Comparison of ENCODE assay signal across 19 cellular contexts in the genomic region with DNA sequence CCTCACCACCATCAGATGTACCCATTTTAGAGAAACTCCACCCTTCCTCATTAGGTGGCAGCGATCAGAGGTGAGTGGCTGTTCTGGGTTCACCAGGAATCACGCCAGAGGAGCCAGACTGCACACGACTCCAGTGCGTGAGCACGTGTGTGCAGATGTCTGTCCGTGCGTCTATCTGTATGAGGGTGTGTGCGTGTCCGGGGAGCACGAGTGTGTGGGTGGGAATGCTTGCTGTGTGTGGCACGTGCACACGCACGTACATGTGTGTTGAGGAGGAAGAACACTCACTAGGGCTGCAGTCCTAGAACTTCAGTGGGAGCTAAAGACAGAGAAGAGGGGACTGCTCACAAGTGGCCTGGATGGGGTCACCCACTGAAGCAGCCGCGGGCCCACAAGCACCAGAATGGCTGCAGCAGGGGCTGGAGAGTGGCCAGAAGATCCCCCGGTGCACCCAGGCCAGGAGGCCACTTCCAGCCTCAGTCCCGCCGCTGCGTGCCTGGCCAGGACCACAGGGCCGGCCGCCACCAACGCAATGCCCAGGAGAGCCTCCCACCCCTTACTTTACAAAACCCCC. TPM values are rescaled to one million over a fixed set of nuclear protein-coding genes. Genes with fewer than 3 reads are reported as not detected.
DNase-seq lines count a peak whose midpoint lies in the region; ATAC-seq and TF ChIP-seq lines count a peak whose summit lies in the region.
"Had no signal": no experiment of that assay in that cellular context is flagged by ENCODE, and none has a peak within 500 bp of the region (broad histone marks: within the 10 kb centered on the region; RNA-seq: fewer than 3 reads in every experiment).

No MANE protein-coding gene starts in this region.

- no peak for DNase-seq in T-helper 2 cell treated with Interferon-gamma antibody and Interleukin-4, amounts not matched to agents 5 μg/mL and 100 μg/mL, for 36 hours (ENCODE audit: low spot score)
- no peak for DNase-seq in T-helper 2 cell
- no peak for DNase-seq in GM23338 (ENCODE audit: low spot score)
- DNase-seq in glutamatergic neuron, result peak; percentile 9
- DNase-seq in sciatic nerve (ENCODE audit: low spot score), result no peak
- DNase-seq in GM20000 (ENCODE audit: low spot score), result no peak
- no peak for DNase-seq in effector memory CD8-positive, alpha-beta T cell
- DNase-seq in COR-L47 (lab: John Stamatoyannopoulos, UW), result no peak
- DNase-seq: 8988T, HCEC 1CT, IMR-90, Kasumi-1, NCI-H1105 treated with DMSO at 0.1 percent for 48 hours, NCI-H1930, NCI-H2171, NCI-H446 treated with DMSO at 0.1 percent for 48 hours, NCI-H774, SHP77 treated with DMSO at 0.1 percent for 48 hours had no signal

- ATAC-seq in GM23338, result no peak
- ATAC-seq in sciatic nerve, result peak; percentile 18
- no peak for ATAC-seq in effector memory CD8-positive, alpha-beta T cell (replicated peaks)

- no peak overlapping the region for H3K4me3 Mint-ChIP-seq in T-helper 2 cell treated with Interferon-gamma antibody and Interleukin-4, amounts not matched to agents 5 μg/mL and 100 μg/mL, for 36 hours
- H3K4me3 Mint-ChIP-seq in GM23338 (no peak overlapping the region), glutamatergic neuron (ENCODE audit: unreplicated experiment) (no peak overlapping the region)
- no peak overlapping the region for H3K4me3 Mint-ChIP-seq in effector memory CD8-positive, alpha-beta T cell

- H2AFZ ChIP-seq in GM23338, result no peak overlapping the region

- no peaks in the 10 kb centered on the region for H3K27me3 ChIP-seq in GM23338 (ENCODE audit: insufficient read depth)
- H3K27me3 ChIP-seq: Peyer's patch had no signal

- peaks cover 4% of the 10 kb centered on the region; the same call in 1 of the 2 replicates for H4K20me1 ChIP-seq in GM23338 (replicated peaks; ENCODE audit: insufficient read depth)

- no peak overlapping the region for H3K27ac ChIP-seq in GM23338 (ENCODE audit: low read depth)
- H3K27ac ChIP-seq: Peyer's patch had no signal

- H3K4me2 ChIP-seq in GM23338, result no peak overlapping the region

- H3K36me3 Mint-ChIP-seq in T-helper 2 cell treated with Interferon-gamma antibody and Interleukin-4, amounts not matched to agents 5 μg/mL and 100 μg/mL, for 36 hours (ENCODE audit: low read depth), result peaks cover 7% of the 10 kb centered on the region
- H3K36me3 Mint-ChIP-seq in GM23338 (ENCODE audit: low read depth) (peaks cover 23% of the 10 kb centered on the region), glutamatergic neuron (ENCODE audit: unreplicated experiment) (peaks cover 19% of the 10 kb centered on the region)
- H3K36me3 Mint-ChIP-seq in effector memory CD8-positive, alpha-beta T cell (ENCODE audit: insufficient read depth), result peaks cover 21% of the 10 kb centered on the region

- peaks cover 4% of the 10 kb centered on the region for H3K4me1 Mint-ChIP-seq in T-helper 2 cell treated with Interferon-gamma antibody and Interleukin-4, amounts not matched to agents 5 μg/mL and 100 μg/mL, for 36 hours (ENCODE audit: low read depth)
- H3K4me1 Mint-ChIP-seq in GM23338 (peaks cover 33% of the 10 kb centered on the region), glutamatergic neuron (ENCODE audit: low read depth, unreplicated experiment) (peaks cover 29% of the 10 kb centered on the region)
- H3K4me1 Mint-ChIP-seq in effector memory CD8-positive, alpha-beta T cell (ENCODE audit: low read depth in 2 of 2), result peaks cover under 1 to 10% of the 10 kb centered on the region in 2 donors

- H3K27me3 Mint-ChIP-seq in T-helper 2 cell treated with Interferon-gamma antibody and Interleukin-4, amounts not matched to agents 5 μg/mL and 100 μg/mL, for 36 hours (ENCODE audit: low read depth), result no peaks in the 10 kb centered on the region
- H3K27me3 Mint-ChIP-seq in GM23338 (ENCODE audit: insufficient read depth, low read depth, poor library complexity) (peaks cover 4% of the 10 kb centered on the region), glutamatergic neuron (ENCODE audit: unreplicated experiment) (peaks cover 10% of the 10 kb centered on the region)
- H3K27me3 Mint-ChIP-seq in effector memory CD8-positive, alpha-beta T cell, result no peaks in the 10 kb centered on the region

- no peaks in the 10 kb centered on the region for H3K36me3 ChIP-seq in GM23338 (ENCODE audit: insufficient read depth)
- H3K36me3 ChIP-seq: Peyer's patch had no signal

- TF ChIP-seq CTCF in GM23338 (conservative IDR thresholded peaks at IDR 0.05; ENCODE audit: low read depth in 2 of 2) (no peak), glutamatergic neuron (IDR thresholded peaks at IDR 0.05; ENCODE audit: partially characterized antibody, unreplicated experiment) (no peak), GM20000 (IDR thresholded peaks at IDR 0.05; ENCODE audit: extremely low read depth, missing control alignments) (no peak)

- H3K27ac Mint-ChIP-seq in T-helper 2 cell treated with Interferon-gamma antibody and Interleukin-4, amounts not matched to agents 5 μg/mL and 100 μg/mL, for 36 hours, result peak overlapping the region; percentile 6
- H3K27ac Mint-ChIP-seq in GM23338, result peak overlapping the region; percentile 89; the same call in 1 of the 2 replicates
- no peak overlapping the region for H3K27ac Mint-ChIP-seq in glutamatergic neuron (ENCODE audit: unreplicated experiment)
- no peak overlapping the region for H3K27ac Mint-ChIP-seq in effector memory CD8-positive, alpha-beta T cell

- H3K4me3 ChIP-seq in GM23338, result no peak overlapping the region
- H3K4me3 ChIP-seq: Peyer's patch had no signal

- H3K9me3 Mint-ChIP-seq in T-helper 2 cell treated with Interferon-gamma antibody and Interleukin-4, amounts not matched to agents 5 μg/mL and 100 μg/mL, for 36 hours, result no peaks in the 10 kb centered on the region
- H3K9me3 Mint-ChIP-seq in GM23338 (no peaks in the 10 kb centered on the region; the same call in 2 of the 3 replicates), glutamatergic neuron (ENCODE audit: unreplicated experiment) (peaks cover 7% of the 10 kb centered on the region)
- H3K9me3 Mint-ChIP-seq in effector memory CD8-positive, alpha-beta T cell, result no peaks in the 10 kb centered on the region

- intact Hi-C loops in sciatic nerve (cut with DNase I), result no loop called here

- H3K79me2 ChIP-seq in GM23338 (replicated peaks; ENCODE audit: insufficient read depth), result peaks cover 96% of the 10 kb centered on the region

- peaks cover 13% of the 10 kb centered on the region for H3K4me1 ChIP-seq in GM23338 (ENCODE audit: insufficient read depth)
- H3K4me1 ChIP-seq: Peyer's patch had no signal

- H3K9me2 ChIP-seq in GM23338 (ENCODE audit: insufficient read depth), result no peaks in the 10 kb centered on the region

- 0 out of 2 replicates have a peak, but pooled peaks cover 2% of the 10 kb centered on the region for H3F3A ChIP-seq in GM23338 (replicated peaks; ENCODE audit: low read depth)

TF ChIP-seq in GM23338, 12 proteins besides CTCF, POLR2A, EP300 and RAD21 (continues in another document):
- TF ChIP-seq JUNB (IDR thresholded peaks at IDR 0.05; ENCODE audit: unreplicated experiment), result no peak
- TF ChIP-seq, protein P1, sequence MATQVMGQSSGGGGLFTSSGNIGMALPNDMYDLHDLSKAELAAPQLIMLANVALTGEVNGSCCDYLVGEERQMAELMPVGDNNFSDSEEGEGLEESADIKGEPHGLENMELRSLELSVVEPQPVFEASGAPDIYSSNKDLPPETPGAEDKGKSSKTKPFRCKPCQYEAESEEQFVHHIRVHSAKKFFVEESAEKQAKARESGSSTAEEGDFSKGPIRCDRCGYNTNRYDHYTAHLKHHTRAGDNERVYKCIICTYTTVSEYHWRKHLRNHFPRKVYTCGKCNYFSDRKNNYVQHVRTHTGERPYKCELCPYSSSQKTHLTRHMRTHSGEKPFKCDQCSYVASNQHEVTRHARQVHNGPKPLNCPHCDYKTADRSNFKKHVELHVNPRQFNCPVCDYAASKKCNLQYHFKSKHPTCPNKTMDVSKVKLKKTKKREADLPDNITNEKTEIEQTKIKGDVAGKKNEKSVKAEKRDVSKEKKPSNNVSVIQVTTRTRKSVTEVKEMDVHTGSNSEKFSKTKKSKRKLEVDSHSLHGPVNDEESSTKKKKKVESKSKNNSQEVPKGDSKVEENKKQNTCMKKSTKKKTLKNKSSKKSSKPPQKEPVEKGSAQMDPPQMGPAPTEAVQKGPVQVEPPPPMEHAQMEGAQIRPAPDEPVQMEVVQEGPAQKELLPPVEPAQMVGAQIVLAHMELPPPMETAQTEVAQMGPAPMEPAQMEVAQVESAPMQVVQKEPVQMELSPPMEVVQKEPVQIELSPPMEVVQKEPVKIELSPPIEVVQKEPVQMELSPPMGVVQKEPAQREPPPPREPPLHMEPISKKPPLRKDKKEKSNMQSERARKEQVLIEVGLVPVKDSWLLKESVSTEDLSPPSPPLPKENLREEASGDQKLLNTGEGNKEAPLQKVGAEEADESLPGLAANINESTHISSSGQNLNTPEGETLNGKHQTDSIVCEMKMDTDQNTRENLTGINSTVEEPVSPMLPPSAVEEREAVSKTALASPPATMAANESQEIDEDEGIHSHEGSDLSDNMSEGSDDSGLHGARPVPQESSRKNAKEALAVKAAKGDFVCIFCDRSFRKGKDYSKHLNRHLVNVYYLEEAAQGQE (IDR thresholded peaks at IDR 0.05; ENCODE audit: unreplicated experiment), result no peak

RNA-seq across cellular contexts. Expression of a gene that starts 13.9 kb away (rescaled TPM):
- total RNA-seq in GM23338 (2014; rRNA removed; shearing (Covaris generic)), result 41.8 and 46.2 TPM in 2 replicates
- 6.6 and 8.1 TPM in 2 replicates for polyA plus RNA-seq in GM23338 (2016; fragmentation: Nextera tagmentation; extraction: Ambion mirVana)
- total RNA-seq in glutamatergic neuron (ENCODE audit: unreplicated experiment), result 90.6 TPM
- 99.5 TPM for total RNA-seq in sciatic nerve

Comparison
In these comparisons a context has a peak if more than half of its experiments do, and no peak if none do; other contexts are left out.
1. H3K27ac Mint-ChIP-seq: peak in T-helper 2 cell treated with Interferon-gamma antibody and Interleukin-4, amounts not matched to agents 5 μg/mL and 100 μg/mL, for 36 hours (single experiment) and GM23338 (single experiment); none in glutamatergic neuron (single experiment) and effector memory CD8-positive, alpha-beta T cell (0 of 2).